Comparison of ENCODE assay signal across 16 cellular contexts in the genomic region with DNA sequence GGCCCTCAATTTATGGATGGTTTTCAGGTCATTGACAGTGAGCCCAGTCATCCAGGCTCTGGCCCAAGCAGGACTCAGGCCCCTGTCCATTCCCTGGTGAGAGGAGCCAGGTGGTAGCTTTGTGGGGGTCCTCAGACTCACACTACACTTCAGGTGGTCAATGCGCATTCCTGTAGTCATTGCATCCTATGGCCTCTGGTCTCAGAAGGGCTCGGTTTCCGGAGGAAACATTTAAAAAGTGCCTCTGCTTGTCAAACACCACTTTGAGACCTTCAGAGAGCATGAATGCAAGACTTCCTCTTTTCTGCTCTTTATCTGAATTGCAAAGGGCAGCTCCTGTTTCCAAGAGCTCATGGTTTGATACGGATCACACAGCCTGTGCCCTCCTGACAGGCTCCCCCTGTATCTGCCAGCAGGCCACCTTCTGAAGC. TPM values are rescaled to one million over a fixed set of nuclear protein-coding genes. Genes with fewer than 3 reads are reported as not detected.
DNase-seq lines count a peak whose midpoint lies in the region; ATAC-seq, FAIRE-seq and TF ChIP-seq lines count a peak whose summit lies in the region.
"Had no signal": no experiment of that assay in that cellular context is flagged by ENCODE, and none has a peak within 500 bp of the region (broad histone marks: within the 10 kb centered on the region; RNA-seq: fewer than 3 reads in every experiment).

No MANE protein-coding gene starts in this region.

- peaks cover 2% of the 10 kb centered on the region for H3K27me3 Mint-ChIP-seq in memory B cell

- H3K9me3 Mint-ChIP-seq in memory B cell = no peaks in the 10 kb centered on the region
- H3K9me3 Mint-ChIP-seq: stimulated activated naive CD8-positive, alpha-beta T cell treated with anti-CD3 and anti-CD28 coated beads, Interleukin-15, Interleukin-2, amounts not matched to agents 100 ng/mL and 50 ng/mL, for 24 hours had no signal

- ATAC-seq in HG03442 (IDR thresholded peaks at IDR 0.05; ENCODE audit: unreplicated experiment) (peak; percentile 60), memory B cell (ENCODE audit: low read depth) (peak; percentile 86)

- TF ChIP-seq POLR2A in GM12891 (IDR thresholded peaks at IDR 0.05; ENCODE audit: low read depth, low read length) = no peak

- H3K27ac Mint-ChIP-seq in memory B cell = no peak overlapping the region
- H3K27ac Mint-ChIP-seq: stimulated activated naive CD8-positive, alpha-beta T cell treated with anti-CD3 and anti-CD28 coated beads, Interleukin-15, Interleukin-2, amounts not matched to agents 100 ng/mL and 50 ng/mL, for 24 hours had no signal

- H3K4me3 Mint-ChIP-seq in memory B cell = no peak overlapping the region
- H3K4me3 Mint-ChIP-seq: stimulated activated naive CD8-positive, alpha-beta T cell treated with anti-CD3 and anti-CD28 coated beads, Interleukin-15, Interleukin-2, amounts not matched to agents 100 ng/mL and 50 ng/mL, for 24 hours had no signal

- DNase-seq in GM12891 (ENCODE audit: insufficient read length, low spot score) = no peak
- DNase-seq in OCI-M1 (lab: John Stamatoyannopoulos, UW) = peak; percentile 78
- DNase-seq in memory B cell (ENCODE audit: low spot score in 2 of 2) = no peak
- DNase-seq in GM13976 (ENCODE audit: low spot score) = no peak
- DNase-seq in effector CD4-positive, alpha-beta T cell = no peak
- no peak for DNase-seq in HTR-8/SVneo (ENCODE audit: insufficient read length, low spot score)
- DNase-seq in NCI-H128 (lab: John Stamatoyannopoulos, UW; ENCODE audit: unreplicated experiment) = no peak
- DNase-seq: activated CD4-positive, alpha-beta T cell treated with anti-CD3 and anti-CD28 coated beads, Interleukin-2, amount 50 U/mL, for 48 hours; activated effector memory CD4-positive, alpha-beta T cell treated with Interleukin-2 at 50 U/mL for 16 hours; BE2C; kidney glomerular epithelial cell; NCI-H2107; NK-92 treated with Interleukin-12 subunit alpha and Interleukin-12 subunit beta, amount 100 ng/mL, for 24 hours; stimulated activated CD4-positive, alpha-beta T cell treated with anti-CD3 and anti-CD28 coated beads, Interleukin-4, amount 100 ng/mL, for 24 hours had no signal

- FAIRE-seq in GM12891 (lab: Jason Lieb, UNC) (peak; percentile 59), HTR-8/SVneo (lab: Jason Lieb, UNC) (no peak)

- H3K36me3 Mint-ChIP-seq in memory B cell = no peaks in the 10 kb centered on the region

- in situ Hi-C loops in GM13976 (cut with MboI; ENCODE audit: low sequenced_read_pairs, unreplicated experiment) = no loop called here

- H3K4me1 Mint-ChIP-seq in memory B cell = peaks cover 9% of the 10 kb centered on the region

- TF ChIP-seq CTCF in GM13976 (IDR thresholded peaks at IDR 0.05; ENCODE audit: borderline replicate concordance, control extremely low read depth, extremely low read depth, insufficient read depth, missing control alignments) = no peak

TF ChIP-seq in GM12891, 5 proteins besides CTCF, POLR2A, EP300 and RAD21:
- TF ChIP-seq SPI1 (IDR thresholded peaks at IDR 0.05; ENCODE audit: low read depth, low read length) (peak; percentile 98), POU2F2 (IDR thresholded peaks at IDR 0.05; ENCODE audit: low read depth, low read length) (no peak)
TF ChIP-seq in GM12891: peak in this region for 1.

RNA-seq across cellular contexts. Expression of gene LGALSL, which starts 20.3 kb away (rescaled TPM):
- 5.8 TPM for polyA plus RNA-seq in GM12891 (2012; ENCODE audit: low read depth, missing spikeins)

RNA-seq across cellular contexts. Expression of gene AFTPH, which starts 49.9 kb away (rescaled TPM):
- polyA plus RNA-seq in GM12891 (2012; ENCODE audit: low read depth, missing spikeins) = 32.6 TPM
